ENCODE assay signal across 29 cellular contexts in the genomic region with DNA sequence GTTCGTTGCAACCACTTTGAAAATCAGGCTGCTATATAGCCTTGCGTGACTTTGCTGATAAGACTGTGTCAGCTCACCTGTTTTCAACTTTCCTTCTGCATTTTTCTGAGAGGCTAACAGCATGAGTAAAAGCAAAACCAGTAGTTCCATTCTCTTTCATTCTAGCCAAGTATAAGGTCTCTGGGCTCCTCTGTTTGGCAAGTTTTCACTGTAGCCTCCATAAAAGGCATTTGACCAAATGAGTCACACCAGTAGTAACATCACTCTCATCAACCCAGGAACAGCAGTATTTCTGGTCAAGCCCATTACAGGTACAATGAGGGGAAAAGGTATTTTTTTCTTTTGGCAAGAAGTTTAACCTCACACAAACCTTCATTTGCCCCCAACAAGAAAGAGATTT.
A peak's percentile ranks its signal among the peaks of the same experiment; 100 is the strongest.
DNase-seq lines count a peak whose midpoint lies in the region; ATAC-seq, FAIRE-seq and TF ChIP-seq lines count a peak whose summit lies in the region.
"Had no signal": no experiment of that assay in that cellular context is flagged by ENCODE, and none has a peak within 500 bp of the region (broad histone marks: within the 10 kb centered on the region; RNA-seq: fewer than 3 reads in every experiment).

No MANE protein-coding gene starts in this region.

- no peak overlapping the region for H2AFZ ChIP-seq in K562 (ENCODE audit: low read depth, low read length)
- no peak overlapping the region for H2AFZ ChIP-seq in mesenchymal stem cell (ENCODE audit: low read depth, low read length)

- no peaks in the 10 kb centered on the region for H3K79me2 ChIP-seq in K562 (ENCODE audit: control insufficient read depth, insufficient read depth, low read length)

- H3K14ac ChIP-seq in mesenchymal stem cell (ENCODE audit: low read length in 2 of 2): no peak overlapping the region

- no peak overlapping the region for H3K18ac ChIP-seq in mesenchymal stem cell (ENCODE audit: low read depth in 1 of 2, low read length in 2 of 2)

- H3K9me3 ChIP-seq in K562 (replicated peaks; ENCODE audit: control insufficient read depth, insufficient read depth, low read depth, low read length): peaks cover 2% of the 10 kb centered on the region; the same call in 1 of the 2 replicates
- peaks cover 22% of the 10 kb centered on the region for H3K9me3 ChIP-seq in mesenchymal stem cell (ENCODE audit: control insufficient read depth, low read length)

- H2BK12ac ChIP-seq in mesenchymal stem cell (ENCODE audit: low read length in 2 of 2): no peak overlapping the region

- no peak for TF ChIP-seq RAD21 in K562 (CRISPR knock-in tag; conservative IDR thresholded peaks at IDR 0.05 in 1 of 2, IDR thresholded peaks at IDR 0.05 in 1 of 2)

- H3K36me3 ChIP-seq in K562 (ENCODE audit: control insufficient read depth, insufficient read depth, low read length) (no peaks in the 10 kb centered on the region), mesenchymal stem cell (ENCODE audit: control insufficient read depth in 1 of 2, insufficient read depth in 2 of 2, low read depth in 1 of 2, low read length in 2 of 2) (no peaks in the 10 kb centered on the region)

- intact Hi-C loops in K562 (cut with micrococcal nuclease) (no loop called here), Right ventricle myocardium superior (cut with DNase I) (no loop called here)

- DNase-seq in GM03348 (ENCODE audit: low spot score): peak; percentile 13
- peak; percentile 14 for DNase-seq in M059J (ENCODE audit: low read depth)
- DNase-seq in K562 (ENCODE audit: extremely low read depth in 1 of 4, low spot score in 3 of 4): no peak
- peak; percentile 7 for DNase-seq in mesenchymal stem cell
- DNase-seq in SKM-1 (lab: John Stamatoyannopoulos, UW; ENCODE audit: unreplicated experiment): no peak
- DNase-seq in Right ventricle myocardium superior: no peak
- no peak for DNase-seq in stimulated activated CD4-positive, alpha-beta T cell treated with anti-CD3 and anti-CD28 coated beads, Interleukin-12 subunit alpha, Interleukin-12 subunit beta, amount 100 ng/mL, for 4 hours
- DNase-seq: activated naive CD4-positive, alpha-beta T cell treated with anti-CD3 and anti-CD28 coated beads, Interleukin-2, amount 10 ng/mL, durations not matched to agents 7 days and 5 days; amygdala; C1 segment of cervical spinal cord; Caco-2; central memory CD4-positive, alpha-beta T cell; DMS79; foreskin fibroblast; Kasumi-1; left colon; mesendoderm; NCI-H1092 treated with DMSO at 0.1 percent for 48 hours; NCI-H187 treated with DMSO at 0.1 percent for 48 hours; NCI-H526 treated with DMSO at 0.1 percent for 48 hours; nucleus accumbens; RPMI8226 had no signal

- H4K20me1 ChIP-seq in K562 (replicated peaks; ENCODE audit: control insufficient read depth, insufficient read depth, low read length): no peaks in the 10 kb centered on the region

- no peak for TF ChIP-seq POLR2A in K562 (conservative IDR thresholded peaks at IDR 0.05)

- no peaks in the 10 kb centered on the region for H3K9me1 ChIP-seq in K562 (ENCODE audit: control insufficient read depth, insufficient read depth, low read length)

- TF ChIP-seq CTCF in K562 (IDR thresholded peaks at IDR 0.05 in 2 of 3, conservative IDR thresholded peaks at IDR 0.05 in 1 of 3; ENCODE audit: insufficient read depth in 2 of 3, low read depth in 1 of 3, low read length in 3 of 3): no peak

- ATAC-seq in K562 (no peak), Right ventricle myocardium superior (ENCODE audit: poor library complexity) (no peak), HG02852 (IDR thresholded peaks at IDR 0.05; ENCODE audit: unreplicated experiment) (no peak)
- ATAC-seq: left colon; SK-N-SH treated with all-trans-retinoic acid at 6 μM for 48 hours; stimulated activated effector memory CD8-positive, alpha-beta T cell treated with anti-CD3 and anti-CD28 coated beads, Interleukin-12 subunit alpha, Interleukin-12 subunit beta, amount 100 ng/mL, for 72 hours; WTC11 had no signal

- no peak overlapping the region for H2BK5ac ChIP-seq in mesenchymal stem cell (ENCODE audit: low read depth, low read length, poor library complexity, severe bottlenecking)

- H3K4ac ChIP-seq in mesenchymal stem cell (ENCODE audit: low read depth in 1 of 2, low read length in 2 of 2): no peak overlapping the region

- no peak for FAIRE-seq in K562 (lab: Jason Lieb, UNC)
- FAIRE-seq: GM12892, GM19239 had no signal

- POLR2A ChIA-PET in K562 (lab: Yijun Ruan, JAX): no interaction called here

- no peak overlapping the region for H3K23ac ChIP-seq in mesenchymal stem cell (ENCODE audit: low read length in 2 of 2)

- H3K4me2 ChIP-seq in K562 (ENCODE audit: insufficient read depth, low read length) (no peak overlapping the region), mesenchymal stem cell (ENCODE audit: low read length, poor library complexity, severe bottlenecking) (no peak overlapping the region)
- H3K4me2 ChIP-seq: smooth muscle cell had no signal

- BruUV-seq in K562 (replicated peaks; lab: Mats Ljungman, UMichigan): no TSS peak

- H3K4me3 ChIP-seq in K562 (no peak overlapping the region), mesenchymal stem cell (ENCODE audit: insufficient read depth in 1 of 2, low read depth in 1 of 2, low read length in 2 of 2) (peak overlapping the region in 1 of 2 experiments; percentile 36)
- H3K4me3 ChIP-seq: smooth muscle cell had no signal

- no peak overlapping the region for H4K91ac ChIP-seq in mesenchymal stem cell (ENCODE audit: low read length)

- in situ Hi-C loops in K562 (cut with MboI): no loop called here

- H2BK15ac ChIP-seq in mesenchymal stem cell (ENCODE audit: low read depth, poor library complexity, severe bottlenecking): no peak overlapping the region

- CTCF ChIA-PET in K562 (lab: Yijun Ruan, JAX; ENCODE audit: low intra/inter-chr PET ratio): no interaction called here

- no peak overlapping the region for H2AK5ac ChIP-seq in mesenchymal stem cell (ENCODE audit: low read length, severe bottlenecking)

- WGBS in K562 (ENCODE audit: insufficient coverage, low coverage, missing lambda C conversion rate): 2% methylated on average over 2 of the region's 2 CpGs
- WGBS in mesenchymal stem cell: 94% methylated on average over 2 of the region's 2 CpGs

- no peak overlapping the region for H3K27ac ChIP-seq in K562 (ENCODE audit: extremely low read depth, low read depth, low read length)
- H3K27ac ChIP-seq in mesenchymal stem cell (ENCODE audit: low read length, poor library complexity, severe bottlenecking): no peak overlapping the region

- H3K9ac ChIP-seq in K562 (ENCODE audit: insufficient read depth in 1 of 2, low read depth in 2 of 2, low read length in 2 of 2) (no peak overlapping the region), mesenchymal stem cell (ENCODE audit: low read length) (no peak overlapping the region)

- no peak for TF ChIP-seq EP300 in K562 (IDR thresholded peaks at IDR 0.05; ENCODE audit: low read length)

- no peaks in the 10 kb centered on the region for H3K27me3 ChIP-seq in K562 (ENCODE audit: control insufficient read depth in 2 of 2, insufficient read depth in 2 of 2, low read length in 2 of 2)
- H3K27me3 ChIP-seq in mesenchymal stem cell (ENCODE audit: control insufficient read depth in 1 of 2, insufficient read depth in 1 of 2, low read length in 2 of 2): no peaks in the 10 kb centered on the region

- H3K4me1 ChIP-seq in K562 (replicated peaks in 1 of 2; ENCODE audit: control insufficient read depth in 2 of 2, insufficient read depth in 2 of 2, low read length in 2 of 2) (no peaks in the 10 kb centered on the region), mesenchymal stem cell (ENCODE audit: control insufficient read depth, insufficient read depth, low read depth, low read length) (no peaks in the 10 kb centered on the region)
- H3K4me1 ChIP-seq: Caco-2 had no signal

- no peak overlapping the region for H2BK120ac ChIP-seq in mesenchymal stem cell (ENCODE audit: low read depth, low read length)

- H3K79me1 ChIP-seq in mesenchymal stem cell (replicated peaks; ENCODE audit: low read length, poor library complexity, severe bottlenecking): no peaks in the 10 kb centered on the region

- H4K8ac ChIP-seq in mesenchymal stem cell (ENCODE audit: low read length): no peak overlapping the region

TF ChIP-seq in K562, 482 proteins besides CTCF, POLR2A, EP300 and RAD21:
- TF ChIP-seq SRSF7 (optimal IDR thresholded peaks at IDR 0.05; ENCODE audit: low read depth, low read length): no peak
- no peak for TF ChIP-seq PHF20 (IDR thresholded peaks at IDR 0.05; ENCODE audit: partially characterized antibody)
- TF ChIP-seq SMC3 (conservative IDR thresholded peaks at IDR 0.05; ENCODE audit: insufficient read depth, low read depth, low read length): 0 out of 2 replicates have a peak, but pooled peaks have one; percentile 5
- TF ChIP-seq POLR3A (IDR thresholded peaks at IDR 0.05; ENCODE audit: borderline replicate concordance, extremely low read depth, insufficient read depth, insufficient read length): peak; percentile 2
- peak; percentile 11 for TF ChIP-seq BDP1 (IDR thresholded peaks at IDR 0.05; ENCODE audit: insufficient read depth, insufficient read length)
- no peak for TF ChIP-seq ZBTB12 (CRISPR knock-in tag; IDR thresholded peaks at IDR 0.05)
- TF ChIP-seq PRMT5 (CRISPR knock-in tag; IDR thresholded peaks at IDR 0.05): no peak

Comparison
In these comparisons a context has a peak if more than half of its experiments do, and no peak if none do; other contexts are left out.
1. DNase-seq: peak in GM03348 (single experiment), M059J (single experiment) and mesenchymal stem cell (single experiment); none in K562 (0 of 4), SKM-1 (single experiment), Right ventricle myocardium superior (single experiment) and stimulated activated CD4-positive, alpha-beta T cell treated with anti-CD3 and anti-CD28 coated beads, Interleukin-12 subunit alpha, Interleukin-12 subunit beta, amount 100 ng/mL, for 4 hours (single experiment).